Comparison of ENCODE assay signal across 17 cellular contexts in genomic region chr11:66238786-66239413, GRCh38. TPM values are rescaled to one million over a fixed set of nuclear protein-coding genes. Genes with fewer than 3 reads are reported as not detected.
"Had no signal": no experiment of that assay in that cellular context is flagged by ENCODE, and none has a peak within 500 bp of the region (broad histone marks: within the 10 kb centered on the region; RNA-seq: fewer than 3 reads in every experiment).

No MANE protein-coding gene starts in this region.

- H3K4me1 ChIP-seq: ascending aorta, breast epithelium, stomach, upper lobe of right lung had no signal

- H3K4me3 ChIP-seq: ascending aorta, breast epithelium, smooth muscle cell, stomach, upper lobe of right lung had no signal

- H3K27ac ChIP-seq: ascending aorta, breast epithelium, stomach, upper lobe of right lung had no signal

- H3K9me3 ChIP-seq: ascending aorta, breast epithelium, stomach, upper lobe of right lung had no signal

- DNase-seq: activated CD4-positive, alpha-beta T cell treated with anti-CD3 and anti-CD28 coated beads, Interleukin-2, amount 50 U/mL, for 1 hour; activated CD8-positive, alpha-beta memory T cell treated with anti-CD3 and anti-CD28 coated beads, Interleukin-2, amount 10 ng/mL, durations not matched to agents 7 days and 5 days; activated naive CD4-positive, alpha-beta T cell treated with anti-CD3 and anti-CD28 coated beads, Interleukin-2, amount 10 ng/mL, durations not matched to agents 7 days and 5 days; cerebellar nuclear complex; effector CD4-positive, alpha-beta T cell; left ventricle myocardium superior; mesendoderm; naive thymus-derived CD4-positive, alpha-beta T cell; stimulated activated CD4-positive, alpha-beta T cell treated with anti-CD3 and anti-CD28 coated beads, Interleukin-4, amount 100 ng/mL, for 1 hour; stomach; T-helper 2 cell; upper lobe of right lung had no signal

- H3K27me3 Mint-ChIP-seq: activated CD8-positive, alpha-beta memory T cell treated with anti-CD3 and anti-CD28 coated beads, Interleukin-2, amount 10 ng/mL, durations not matched to agents 7 days and 5 days; activated naive CD4-positive, alpha-beta T cell treated with anti-CD3 and anti-CD28 coated beads, Interleukin-2, amount 10 ng/mL, durations not matched to agents 7 days and 5 days; naive thymus-derived CD4-positive, alpha-beta T cell had no signal

- H3K27me3 ChIP-seq: ascending aorta, breast epithelium, stomach, upper lobe of right lung had no signal

- H3K9me3 Mint-ChIP-seq: activated naive CD4-positive, alpha-beta T cell treated with anti-CD3 and anti-CD28 coated beads, Interleukin-2, amount 10 ng/mL, durations not matched to agents 7 days and 5 days; activated T-helper 2 cell treated with anti-CD3 and anti-CD28 coated beads, Interferon-gamma antibody, Interleukin-2, Interleukin-4, amounts not matched to agents 10 μg/mL and 5 μg/mL and 100 μg/mL, durations not matched to agents 14 hours and 24 hours and 36 hours had no signal

- H3K27ac Mint-ChIP-seq: activated naive CD4-positive, alpha-beta T cell treated with anti-CD3 and anti-CD28 coated beads, Interleukin-2, amount 10 ng/mL, durations not matched to agents 7 days and 5 days; activated T-helper 2 cell treated with anti-CD3 and anti-CD28 coated beads, Interferon-gamma antibody, Interleukin-2, Interleukin-4, amounts not matched to agents 10 μg/mL and 5 μg/mL and 100 μg/mL, durations not matched to agents 14 hours and 24 hours and 36 hours had no signal

- H3K4me3 Mint-ChIP-seq: activated CD8-positive, alpha-beta memory T cell treated with anti-CD3 and anti-CD28 coated beads, Interleukin-2, amount 10 ng/mL, durations not matched to agents 7 days and 5 days; activated naive CD4-positive, alpha-beta T cell treated with anti-CD3 and anti-CD28 coated beads, Interleukin-2, amount 10 ng/mL, durations not matched to agents 7 days and 5 days; naive thymus-derived CD4-positive, alpha-beta T cell had no signal

- H3K4me1 Mint-ChIP-seq: activated CD8-positive, alpha-beta memory T cell treated with anti-CD3 and anti-CD28 coated beads, Interleukin-2, amount 10 ng/mL, durations not matched to agents 7 days and 5 days had no signal

- H3K36me3 ChIP-seq: breast epithelium had no signal

- ATAC-seq: activated CD8-positive, alpha-beta memory T cell treated with anti-CD3 and anti-CD28 coated beads, Interleukin-2, amount 10 ng/mL, durations not matched to agents 7 days and 5 days; left ventricle myocardium superior; naive thymus-derived CD4-positive, alpha-beta T cell; sciatic nerve; upper lobe of right lung had no signal

- H3K4me2 ChIP-seq: smooth muscle cell had no signal

RNA-seq across cellular contexts. Expression of gene CNIH2, which starts 39.1 kb away (rescaled TPM):
- total RNA-seq: ascending aorta, left ventricle myocardium superior, stomach had no signal
- polyA plus RNA-seq: naive thymus-derived CD4-positive, alpha-beta T cell had no signal

RNA-seq across cellular contexts. Expression of gene TMEM151A, which starts 52.8 kb away (rescaled TPM):
- total RNA-seq: activated CD8-positive, alpha-beta memory T cell treated with anti-CD3 and anti-CD28 coated beads, Interleukin-2, amount 10 ng/mL, durations not matched to agents 7 days and 5 days; activated T-helper 2 cell treated with anti-CD3 and anti-CD28 coated beads, Interferon-gamma antibody, Interleukin-2, Interleukin-4, amounts not matched to agents 10 μg/mL and 5 μg/mL and 100 μg/mL, durations not matched to agents 14 hours and 24 hours and 36 hours had no signal
- polyA plus RNA-seq: naive thymus-derived CD4-positive, alpha-beta T cell had no signal
